Comparison of ENCODE assay signal across 8 cellular contexts in the genomic region with DNA sequence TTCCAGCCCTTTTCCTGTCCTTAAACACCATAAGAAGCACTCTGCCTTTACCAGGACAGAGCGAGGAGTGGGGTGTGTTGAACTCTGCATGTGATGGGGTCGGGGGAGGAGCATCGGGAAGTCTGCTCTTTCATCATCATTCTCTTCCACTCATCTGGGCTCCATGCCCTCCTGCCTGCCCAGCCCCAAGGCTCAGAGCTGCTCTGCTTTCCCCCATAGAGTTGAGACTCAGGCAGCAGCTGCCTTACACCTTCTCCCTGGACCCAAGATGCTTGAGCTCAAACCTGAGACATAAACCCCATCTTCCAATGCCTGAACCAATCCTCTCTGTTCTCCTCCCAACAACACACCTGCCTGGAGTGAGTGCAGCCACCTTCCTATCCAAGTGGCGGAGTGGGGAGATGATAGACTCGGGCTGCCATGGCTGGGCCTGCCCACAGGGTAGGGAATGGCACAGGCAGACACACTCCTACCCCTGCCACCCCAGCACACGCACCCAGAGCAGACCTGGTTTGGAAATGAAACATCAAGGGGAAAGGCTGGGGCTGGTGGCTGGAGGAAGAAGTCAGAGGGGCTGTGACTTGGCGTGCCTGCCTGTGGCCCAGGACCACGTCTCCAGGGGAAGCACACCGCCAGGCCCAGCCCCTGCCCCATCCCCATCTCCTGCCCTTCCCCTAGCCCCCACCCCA. TPM values are rescaled to one million over a fixed set of nuclear protein-coding genes. Genes with fewer than 3 reads are reported as not detected.
DNase-seq lines count a peak whose midpoint lies in the region; ATAC-seq and TF ChIP-seq lines count a peak whose summit lies in the region.

No MANE protein-coding gene starts in this region.

- WGBS in testis, 2 donors, result 86 to 90% methylated on average over 9 of the region's 9 CpGs

- H3K27me3 ChIP-seq in ascending aorta (no peaks in the 10 kb centered on the region), left lung (no peaks in the 10 kb centered on the region), testis (no peaks in the 10 kb centered on the region), HAP-1 (ENCODE audit: low read depth) (no peaks in the 10 kb centered on the region)

- peaks cover 8 to 35% of the 10 kb centered on the region in 2 donors for H3K4me1 ChIP-seq in ascending aorta
- H3K4me1 ChIP-seq in left lung, result peaks cover 22 to 58% of the 10 kb centered on the region in 2 donors
- peaks cover under 1% of the 10 kb centered on the region for H3K4me1 ChIP-seq in testis
- no peaks in the 10 kb centered on the region for H3K4me1 ChIP-seq in HAP-1

- no peak for TF ChIP-seq POLR2A in testis (IDR thresholded peaks at IDR 0.05)

- in situ Hi-C loops in HAP-1 (cut with MboI; ENCODE audit: low sequenced_read_pairs), result no loop called here

- intact Hi-C loops in ascending aorta (cut with DNase I) (loop anchor here (1.0 to 10.0 kb wide), 3 partner anchors 28 to 338 kb away; a partner anchor contains a TSS), left lung (cut with DNase I) (no loop called here), testis (cut with DNase I; ENCODE audit: low total_unique reads) (no loop called here)

- H3K9me3 ChIP-seq in ascending aorta (no peaks in the 10 kb centered on the region), left lung (no peaks in the 10 kb centered on the region), testis (no peaks in the 10 kb centered on the region), HAP-1 (no peaks in the 10 kb centered on the region)

- peak; percentile 78 for DNase-seq in AG10803 (ENCODE audit: low read depth)
- no peak for DNase-seq in Jurkat, Clone E6-1 (ENCODE audit: low read depth, low spot score)
- DNase-seq in ascending aorta (ENCODE audit: low spot score in 2 of 2), result no peak
- DNase-seq in left lung, result peak in 1 of 2 donors; percentile 20
- peak; percentile 28 for DNase-seq in testis
- no peak for DNase-seq in HAP-1 (ENCODE audit: low spot score in 2 of 2)

- TF ChIP-seq CTCF in AG10803 (conservative IDR thresholded peaks at IDR 0.05; ENCODE audit: low read length), result no peak
- TF ChIP-seq CTCF in ascending aorta (IDR thresholded peaks at IDR 0.05), result no peak
- TF ChIP-seq CTCF in left lung (IDR thresholded peaks at IDR 0.05), result no peak
- TF ChIP-seq CTCF in testis (IDR thresholded peaks at IDR 0.05), result no peak

- no peaks in the 10 kb centered on the region for H3K36me3 ChIP-seq in ascending aorta
- H3K36me3 ChIP-seq in left lung, result peaks cover 0 to 10% of the 10 kb centered on the region in 2 donors
- H3K36me3 ChIP-seq in testis (ENCODE audit: low read depth, missing control alignments), result no peaks in the 10 kb centered on the region
- H3K36me3 ChIP-seq in HAP-1 (replicated peaks), result no peaks in the 10 kb centered on the region

- H3K4me3 ChIP-seq in AG10803 (ENCODE audit: low read length) (no peak overlapping the region), ascending aorta (peak overlapping the region in 1 of 2 donors; percentile 7), left lung (no peak overlapping the region), testis (no peak overlapping the region), HAP-1 (no peak overlapping the region)
- H3K4me3 ChIP-seq in Jurkat, Clone E6-1 (ENCODE audit: low read length), result peak overlapping the region; percentile 64

- ATAC-seq in left lung (peak; percentile 50), GM19324 (IDR thresholded peaks at IDR 0.05; ENCODE audit: low FRiP score, unreplicated experiment) (no peak), GM21360 (IDR thresholded peaks at IDR 0.05; ENCODE audit: unreplicated experiment) (no peak)

- H3K27ac ChIP-seq in ascending aorta (peak overlapping the region; percentile 86 to 90), left lung (peak overlapping the region; percentile 72 to 76), testis (no peak overlapping the region)

RNA-seq across cellular contexts. Expression of a gene that starts 28.4 kb away (rescaled TPM):
- 6.3 TPM for polyA plus RNA-seq in Jurkat, Clone E6-1 (2012; ENCODE audit: insufficient read depth, insufficient read length)
- total RNA-seq in ascending aorta (18.6 TPM), left lung (10 to 100 TPM; 22.0 to 37.0 TPM), testis (1 to 10 TPM; 4.5 to 5.2 TPM)
- 6.3 TPM for polyA plus RNA-seq in testis (ENCODE audit: insufficient read depth, low read depth, low replicate concordance)

RNA-seq across cellular contexts. Expression of a gene that starts 40.2 kb away (rescaled TPM):
- not detected for polyA plus RNA-seq in Jurkat, Clone E6-1 (2012; ENCODE audit: insufficient read depth, insufficient read length)
- total RNA-seq in ascending aorta (0.53 TPM), left lung (100 to 1,000 TPM; 175 to 266 TPM), testis (1 to 10 TPM in 1 of 2 donors, not detected in 1; 1.3 TPM)
- 0.42 TPM for polyA plus RNA-seq in testis (ENCODE audit: insufficient read depth, low read depth, low replicate concordance)

Comparison
In these comparisons a context has a peak if more than half of its experiments do, and no peak if none do; other contexts are left out.
1. DNase-seq: peak in AG10803 (single experiment) and testis (single experiment); none in Jurkat, Clone E6-1 (single experiment), ascending aorta (0 of 2) and HAP-1 (0 of 2).
2. H3K27ac ChIP-seq: peak in ascending aorta (2 of 2) and left lung (2 of 2); none in testis (0 of 2).
3. RNA of a gene that starts 40.2 kb away (total RNA-seq): 175 to 266 TPM in left lung; 1.3 TPM in testis and 0.53 TPM in ascending aorta (single experiment); every median in the first group is over 10 times any median in the second.